In genomic region chr9:6757132-6757987, GRCh38 we compare ENCODE assay signal across 1 cellular context.
TF ChIP-seq lines count a peak whose summit lies in the region.

KDM4C (plus strand) TSS chr9:6757973; CDS start chr9:6792989, 35,016 bp downstream.

TF ChIP-seq in K562, 482 proteins besides CTCF, POLR2A, EP300 and RAD21 (continued from another document and continues in another):
- TF ChIP-seq ATF2 (CRISPR knock-in tag; IDR thresholded peaks at IDR 0.05) (no peak), CLOCK (CRISPR knock-in tag; IDR thresholded peaks at IDR 0.05; ENCODE audit: borderline replicate concordance) (peak; percentile 81; the same call in 1 of the 2 replicates), L3MBTL2 (IDR thresholded peaks at IDR 0.05) (peak; percentile 88), CREB1 (IDR thresholded peaks at IDR 0.05) (peak; percentile 88), CREB1 (CRISPR knock-in tag; IDR thresholded peaks at IDR 0.05) (peak; percentile 87), NCOA6 (IDR thresholded peaks at IDR 0.05) (0 out of 2 replicates have a peak, but pooled peaks have one; percentile 11), RNF2 (IDR thresholded peaks at IDR 0.05) (peak; percentile 34; the same call in 1 of the 2 replicates), SIX5 (IDR thresholded peaks at IDR 0.05; ENCODE audit: borderline replicate concordance in 1 of 2, insufficient read depth in 1 of 2, low read depth in 1 of 2, low read length in 2 of 2) (no peak), ZNF12 (CRISPR knock-in tag; IDR thresholded peaks at IDR 0.05) (no peak), PYGO2 (tag; IDR thresholded peaks at IDR 0.05) (no peak), TFE3 (CRISPR knock-in tag; IDR thresholded peaks at IDR 0.05) (peak; percentile 99), ZBTB34 (CRISPR knock-in tag; IDR thresholded peaks at IDR 0.05) (no peak), BRF2 (IDR thresholded peaks at IDR 0.05; ENCODE audit: borderline replicate concordance, insufficient read depth, insufficient read length) (no peak), HMBOX1 (IDR thresholded peaks at IDR 0.05) (peak; percentile 99), PKNOX1 (IDR thresholded peaks at IDR 0.05) (no peak), E2F4 (CRISPR knock-in tag; IDR thresholded peaks at IDR 0.05; ENCODE audit: low read depth) (no peak), SRSF9 (IDR thresholded peaks at IDR 0.05; ENCODE audit: borderline replicate concordance, low read depth, low read length) (no peak), ZBTB9 (CRISPR knock-in tag; IDR thresholded peaks at IDR 0.05) (peak; percentile 40; the same call in 1 of the 2 replicates), MTA1 (IDR thresholded peaks at IDR 0.05; ENCODE audit: borderline replicate concordance) (peak; percentile 70; the same call in 1 of the 2 replicates), MAZ (CRISPR knock-in tag; conservative IDR thresholded peaks at IDR 0.05 in 1 of 2, IDR thresholded peaks at IDR 0.05 in 1 of 2) (no peak), SMARCA5 (IDR thresholded peaks at IDR 0.05) (no peak), NFYB (IDR thresholded peaks at IDR 0.05; ENCODE audit: extremely low read depth, insufficient read length) (no peak), SRSF3 (IDR thresholded peaks at IDR 0.05; ENCODE audit: insufficient read depth, low read length) (no peak), PRMT5 (CRISPR knock-in tag; IDR thresholded peaks at IDR 0.05) (no peak), FIP1L1 (IDR thresholded peaks at IDR 0.05; ENCODE audit: low read depth, low read length, poor library complexity, severe bottlenecking) (peak; percentile 23), ZNF561 (CRISPR knock-in tag; conservative IDR thresholded peaks at IDR 0.05) (no peak), MED1 (CRISPR knock-in tag; IDR thresholded peaks at IDR 0.05; ENCODE audit: borderline replicate concordance) (no peak), SIN3A (IDR thresholded peaks at IDR 0.05; ENCODE audit: borderline replicate concordance in 2 of 2, control insufficient read depth in 1 of 2, low read depth in 2 of 2, low read length in 2 of 2) (peak in 1 of 2 experiments; percentile 2; a peak in 1 of 4 replicates), DDX20 (tag; IDR thresholded peaks at IDR 0.05; ENCODE audit: low read depth) (no peak), ZFP30 (CRISPR knock-in tag; IDR thresholded peaks at IDR 0.05; ENCODE audit: borderline replicate concordance) (no peak), ZFX (CRISPR knock-in tag; IDR thresholded peaks at IDR 0.05) (peak; percentile 45), PPARD (CRISPR knock-in tag; IDR thresholded peaks at IDR 0.05) (no peak), ZNF764 (CRISPR knock-in tag; IDR thresholded peaks at IDR 0.05; ENCODE audit: low read depth) (no peak), HES1 (IDR thresholded peaks at IDR 0.05; ENCODE audit: low read depth) (peak; percentile 96), FOXJ3 (CRISPR knock-in tag; IDR thresholded peaks at IDR 0.05) (no peak), ZNF639 (CRISPR knock-in tag; conservative IDR thresholded peaks at IDR 0.05 in 1 of 2, IDR thresholded peaks at IDR 0.05 in 1 of 2) (peak in 1 of 2 experiments; percentile 63; a peak in 1 of 4 replicates), E2F1 (CRISPR knock-in tag; IDR thresholded peaks at IDR 0.05) (peak; percentile 51; the same call in 1 of the 2 replicates), POLR2AphosphoS2 (IDR thresholded peaks at IDR 0.05; ENCODE audit: low read length) (no peak), POLR3A (IDR thresholded peaks at IDR 0.05; ENCODE audit: borderline replicate concordance, extremely low read depth, insufficient read depth, insufficient read length) (no peak), THAP12 (CRISPR knock-in tag; IDR thresholded peaks at IDR 0.05) (no peak), TEAD2 (tag; IDR thresholded peaks at IDR 0.05) (no peak), RBM34 (IDR thresholded peaks at IDR 0.05; ENCODE audit: borderline replicate concordance, insufficient read depth, low read length) (no peak), PCBP2 (IDR thresholded peaks at IDR 0.05; ENCODE audit: low read depth, low read length, poor library complexity, severe bottlenecking) (no peak)
